Comparison of ENCODE assay signal across 8 cellular contexts in the genomic region with DNA sequence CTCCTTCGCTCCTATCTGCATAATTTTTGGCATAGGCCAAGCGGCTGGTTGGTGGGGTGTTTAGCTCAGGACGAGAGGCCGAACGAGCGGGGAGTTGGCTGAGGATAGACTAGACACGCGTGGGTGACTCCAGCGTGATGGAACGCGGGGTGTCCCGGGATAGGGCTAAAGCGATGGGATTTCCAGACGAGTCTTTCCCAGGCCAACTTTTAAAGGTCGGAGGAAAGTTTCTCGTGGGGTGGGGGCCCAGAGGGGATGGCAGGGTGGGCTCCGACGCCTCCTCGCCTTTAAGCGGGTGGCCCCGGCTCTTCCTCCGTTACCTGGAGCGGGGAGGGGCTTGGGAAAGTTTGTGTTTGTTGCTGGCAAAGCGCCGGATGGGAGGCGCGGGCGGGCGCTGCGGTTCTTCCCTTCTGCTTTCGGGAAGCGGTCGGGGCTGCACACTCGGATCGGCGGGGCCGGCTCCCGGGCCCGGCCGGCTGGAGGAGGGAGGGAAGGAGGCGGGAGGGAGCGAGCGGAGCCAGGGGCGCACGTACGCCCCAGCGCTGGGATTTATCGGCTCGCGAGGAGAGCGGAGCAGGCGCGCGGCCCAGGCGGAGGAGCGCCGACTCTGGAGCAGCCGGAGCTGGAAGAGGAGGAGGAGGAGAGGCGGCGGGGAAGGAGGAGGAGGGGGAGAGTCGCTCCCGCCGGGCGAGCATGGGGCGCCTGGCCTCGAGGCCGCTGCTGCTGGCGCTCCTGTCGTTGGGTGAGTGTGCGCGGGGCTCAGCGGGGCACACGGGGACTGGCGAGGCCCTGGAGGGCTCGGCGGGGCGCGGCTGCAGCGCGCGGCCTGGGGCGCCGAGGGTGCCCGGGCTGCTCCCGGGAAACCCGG. TPM values are rescaled to one million over a fixed set of nuclear protein-coding genes. Genes with fewer than 3 reads are reported as not detected.
DNase-seq lines count a peak whose midpoint lies in the region; ATAC-seq and TF ChIP-seq lines count a peak whose summit lies in the region.

A gene (plus strand): TSS at position 406 of the 868 bp plus-strand sequence. CDS start 288 bp downstream, at position 694.

- peak within 1 kb of the TSS; percentile 69 for H3K9ac ChIP-seq in endocrine pancreas (ENCODE audit: control insufficient read depth, insufficient read depth, low read length)

- H3K27me3 Mint-ChIP-seq in stimulated activated memory B cell treated with anti-CD40 and anti-IgM and Interleukin-4, amounts not matched to agents 10 μg/mL and 1 μg/mL and 100 μg/mL, for 72 hours: peaks cover 31% of the 10 kb centered on the region

- no peaks in the 10 kb centered on the region for H3K27me3 ChIP-seq in endocrine pancreas (ENCODE audit: control insufficient read depth, insufficient read depth, low read length)

- DNase-seq in DMS153 treated with DMSO at 0.1 percent for 48 hours (lab: John Stamatoyannopoulos, UW; ENCODE audit: unreplicated experiment): peak; percentile 19
- DNase-seq in NCI-H1092 (lab: John Stamatoyannopoulos, UW): peak; percentile 55
- peak; percentile 34 to 47 for DNase-seq in activated CD4-positive, alpha-beta T cell treated with anti-CD3 and anti-CD28 coated beads, Interleukin-2, amount 50 U/mL, for 48 hours
- peak; percentile 16 to 55 for DNase-seq in lung microvascular endothelial cell (ENCODE audit: low read depth in 2 of 2)
- DNase-seq in erythroblast (lab: John Stamatoyannopoulos, UW): no peak
- DNase-seq in effector CD8-positive, alpha-beta T cell (lab: John Stamatoyannopoulos, UW): no peak

- TF ChIP-seq POLR2A in erythroblast (IDR thresholded peaks at IDR 0.05; ENCODE audit: low read length): no peak

- peak within 1 kb of the TSS; percentile 62 for H3K4me3 Mint-ChIP-seq in stimulated activated memory B cell treated with anti-CD40 and anti-IgM and Interleukin-4, amounts not matched to agents 10 μg/mL and 1 μg/mL and 100 μg/mL, for 72 hours

- ATAC-seq in stimulated activated memory B cell treated with anti-CD40 and anti-IgM and Interleukin-4, amounts not matched to agents 10 μg/mL and 1 μg/mL and 100 μg/mL, for 72 hours: peak; percentile 14

- H3K4me1 ChIP-seq in endocrine pancreas (ENCODE audit: control insufficient read depth, insufficient read depth, low read length): no peaks in the 10 kb centered on the region

- H3K9me3 Mint-ChIP-seq in stimulated activated memory B cell treated with anti-CD40 and anti-IgM and Interleukin-4, amounts not matched to agents 10 μg/mL and 1 μg/mL and 100 μg/mL, for 72 hours: no peaks in the 10 kb centered on the region

- H3K36me3 ChIP-seq in endocrine pancreas (ENCODE audit: control insufficient read depth, insufficient read depth, low read length): no peaks in the 10 kb centered on the region

- H3K4me3 ChIP-seq in endocrine pancreas (ENCODE audit: control insufficient read depth, insufficient read depth, low read length): peak within 1 kb of the TSS; percentile 19

- H3K36me3 Mint-ChIP-seq in stimulated activated memory B cell treated with anti-CD40 and anti-IgM and Interleukin-4, amounts not matched to agents 10 μg/mL and 1 μg/mL and 100 μg/mL, for 72 hours: no peaks in the 10 kb centered on the region

- peaks cover 4% of the 10 kb centered on the region for H3K4me1 Mint-ChIP-seq in stimulated activated memory B cell treated with anti-CD40 and anti-IgM and Interleukin-4, amounts not matched to agents 10 μg/mL and 1 μg/mL and 100 μg/mL, for 72 hours

- no peak within 1 kb of the TSS for H3K27ac Mint-ChIP-seq in stimulated activated memory B cell treated with anti-CD40 and anti-IgM and Interleukin-4, amounts not matched to agents 10 μg/mL and 1 μg/mL and 100 μg/mL, for 72 hours

- H3K9me3 ChIP-seq in endocrine pancreas (ENCODE audit: control insufficient read depth, low read length): no peaks in the 10 kb centered on the region

RNA-seq across cellular contexts. Expression of the gene that starts here (rescaled TPM):
- 98.2 and 146 TPM in 2 replicates for total RNA-seq in lung microvascular endothelial cell

Comparison
In these comparisons a context has a peak if more than half of its experiments do, and no peak if none do; other contexts are left out.
1. DNase-seq: peak in DMS153 treated with DMSO at 0.1 percent for 48 hours (single experiment), NCI-H1092 (single experiment), activated CD4-positive, alpha-beta T cell treated with anti-CD3 and anti-CD28 coated beads, Interleukin-2, amount 50 U/mL, for 48 hours (2 of 2) and lung microvascular endothelial cell (2 of 2); none in erythroblast (0 of 2) and effector CD8-positive, alpha-beta T cell (single experiment).